33 cellular contexts compared by ENCODE assay signal in the genomic region with DNA sequence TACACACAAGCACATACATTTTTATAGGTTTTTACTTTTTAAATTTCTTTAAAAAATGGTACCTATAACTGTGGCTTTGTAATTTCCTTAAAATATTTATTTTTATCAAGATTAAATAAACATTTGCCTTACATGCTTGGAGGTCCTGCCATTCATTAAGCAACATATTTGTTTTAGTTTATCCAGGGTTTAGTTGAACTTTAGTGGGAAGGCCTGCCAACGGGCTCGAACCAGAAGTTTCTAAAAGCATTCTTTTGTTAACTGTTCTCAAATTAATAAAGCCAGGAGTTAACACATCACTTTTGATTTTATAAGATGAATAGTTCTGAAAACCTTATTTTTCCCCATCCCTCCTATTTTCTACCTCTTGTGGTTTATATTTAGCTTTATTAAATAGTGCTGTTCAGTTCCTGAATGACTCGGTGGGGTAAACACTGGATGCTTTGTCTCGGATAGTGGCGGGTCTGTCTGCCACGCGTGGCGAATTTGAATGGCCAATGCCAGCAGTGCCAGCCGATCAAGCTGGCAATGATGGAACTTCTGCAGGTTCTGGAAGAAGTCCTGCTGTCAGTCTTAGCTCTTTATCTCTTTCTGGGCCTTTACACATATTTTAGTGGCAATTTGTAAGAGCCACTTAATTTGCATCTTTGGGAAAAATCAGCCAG. TPM values are rescaled to one million over a fixed set of nuclear protein-coding genes. Genes with fewer than 3 reads are reported as not detected.
DNase-seq lines count a peak whose midpoint lies in the region; ATAC-seq, FAIRE-seq and TF ChIP-seq lines count a peak whose summit lies in the region.
"Had no signal": no experiment of that assay in that cellular context is flagged by ENCODE, and none has a peak within 500 bp of the region (broad histone marks: within the 10 kb centered on the region; RNA-seq: fewer than 3 reads in every experiment).

No MANE protein-coding gene starts in this region.

- intact Hi-C loops in CD4-positive, alpha-beta T cell (cut with DNase I, micrococcal nuclease) = no loop called here

- POLR2A ChIA-PET in CD4-positive, alpha-beta T cell (lab: Charles Lee) = no interaction called here

- H4K20me1 ChIP-seq in hepatocyte (ENCODE audit: insufficient read depth, poor library complexity, severe bottlenecking) = no peaks in the 10 kb centered on the region

- no peaks in the 10 kb centered on the region for H3K9me3 ChIP-seq in hepatocyte (ENCODE audit: low read depth)
- H3K9me3 ChIP-seq in CD4-positive, alpha-beta T cell (ENCODE audit: control insufficient read depth, low read length) = no peaks in the 10 kb centered on the region
- H3K9me3 ChIP-seq: prostate gland, vagina had no signal

- no peak overlapping the region for H3K4me3 ChIP-seq in hepatocyte
- H3K4me3 ChIP-seq: cardiac muscle cell, K562, prostate gland, vagina had no signal

- H3K27ac ChIP-seq in angular gyrus (ENCODE audit: low read depth, low read length) (peak overlapping the region; percentile 66), hepatocyte (peak overlapping the region; percentile 40)
- no peak overlapping the region for H3K27ac ChIP-seq in CD4-positive, alpha-beta T cell (ENCODE audit: low read depth, low read length)
- H3K27ac ChIP-seq: cardiac muscle cell, prostate gland, vagina had no signal

- no peaks in the 10 kb centered on the region for H3K36me3 ChIP-seq in hepatocyte (replicated peaks; ENCODE audit: insufficient read depth, low read depth)
- H3K36me3 ChIP-seq: prostate gland had no signal

- no peak overlapping the region for H3K4me2 ChIP-seq in hepatocyte

- 78% methylated on average over 9 of the region's 9 CpGs for WGBS in hepatocyte (ENCODE audit: low lambda C conversion rate, missing lambda C conversion rate)

- H3K9me2 ChIP-seq in hepatocyte (replicated peaks; ENCODE audit: insufficient read depth) = no peaks in the 10 kb centered on the region

- TF ChIP-seq CTCF in hepatocyte (IDR thresholded peaks at IDR 0.05; ENCODE audit: poor library complexity) = no peak
- no peak for TF ChIP-seq CTCF in CD4-positive, alpha-beta T cell (IDR thresholded peaks at IDR 0.05)

- H3K27me3 Mint-ChIP-seq in CD4-positive, alpha-beta T cell = no peaks in the 10 kb centered on the region
- no peaks in the 10 kb centered on the region for H3K27me3 Mint-ChIP-seq in natural killer cell treated with Interleukin-12 subunit alpha and Interleukin-12 subunit beta and Interleukin-15 and Interleukin-18, amount 100 ng/mL, for 72 hours

- FAIRE-seq in GM12891 (lab: Jason Lieb, UNC) = no peak
- FAIRE-seq: endometrium, GM18507, K562, RCC 7860 had no signal

- no peaks in the 10 kb centered on the region for H3K79me2 ChIP-seq in hepatocyte

- no peak overlapping the region for H3K27ac Mint-ChIP-seq in CD4-positive, alpha-beta T cell
- H3K27ac Mint-ChIP-seq in natural killer cell treated with Interleukin-12 subunit alpha and Interleukin-12 subunit beta and Interleukin-15 and Interleukin-18, amount 100 ng/mL, for 72 hours = no peak overlapping the region
- H3K27ac Mint-ChIP-seq: activated T-helper 1 cell treated with anti-CD3 and anti-CD28 coated beads, Interleukin-12 subunit alpha, Interleukin-12 subunit beta, Interleukin-2, Interleukin-4 antibody, amounts not matched to agents 30 ng/mL and 10 ng/mL and 1 ng/mL, durations not matched to agents 14 hours and 24 hours and 36 hours had no signal

- H3K4me1 Mint-ChIP-seq in CD4-positive, alpha-beta T cell (ENCODE audit: low read depth) = no peaks in the 10 kb centered on the region
- H3K4me1 Mint-ChIP-seq in natural killer cell treated with Interleukin-12 subunit alpha and Interleukin-12 subunit beta and Interleukin-15 and Interleukin-18, amount 100 ng/mL, for 72 hours (ENCODE audit: low read depth in 2 of 2) = peaks cover 15 to 22% of the 10 kb centered on the region in 2 donors

- H3K9me3 Mint-ChIP-seq in CD4-positive, alpha-beta T cell = no peaks in the 10 kb centered on the region
- no peaks in the 10 kb centered on the region for H3K9me3 Mint-ChIP-seq in natural killer cell treated with Interleukin-12 subunit alpha and Interleukin-12 subunit beta and Interleukin-15 and Interleukin-18, amount 100 ng/mL, for 72 hours
- H3K9me3 Mint-ChIP-seq: activated T-helper 1 cell treated with anti-CD3 and anti-CD28 coated beads, Interleukin-12 subunit alpha, Interleukin-12 subunit beta, Interleukin-2, Interleukin-4 antibody, amounts not matched to agents 30 ng/mL and 10 ng/mL and 1 ng/mL, durations not matched to agents 14 hours and 24 hours and 36 hours; neural crest cell; WTC11 had no signal

- H3K4me1 ChIP-seq in hepatocyte (ENCODE audit: insufficient read depth) = no peaks in the 10 kb centered on the region
- H3K4me1 ChIP-seq: prostate gland, vagina had no signal

- CTCF ChIA-PET in CD4-positive, alpha-beta T cell (lab: Charles Lee) = no interaction called here

- TF ChIP-seq POLR2A in GM12891 (IDR thresholded peaks at IDR 0.05; ENCODE audit: low read depth, low read length) = no peak

- no peak overlapping the region for H2AFZ ChIP-seq in hepatocyte

- no peaks in the 10 kb centered on the region for H3K27me3 ChIP-seq in hepatocyte
- H3K27me3 ChIP-seq in CD4-positive, alpha-beta T cell (ENCODE audit: control insufficient read depth, insufficient read depth, low read length) = no peaks in the 10 kb centered on the region
- H3K27me3 ChIP-seq: cardiac muscle cell, vagina had no signal

- peaks cover 70% of the 10 kb centered on the region for H3K36me3 Mint-ChIP-seq in CD4-positive, alpha-beta T cell (ENCODE audit: low read depth)
- peaks cover 4% of the 10 kb centered on the region for H3K36me3 Mint-ChIP-seq in natural killer cell treated with Interleukin-12 subunit alpha and Interleukin-12 subunit beta and Interleukin-15 and Interleukin-18, amount 100 ng/mL, for 72 hours

- H3K4me3 Mint-ChIP-seq in CD4-positive, alpha-beta T cell = no peak overlapping the region
- H3K4me3 Mint-ChIP-seq in natural killer cell treated with Interleukin-12 subunit alpha and Interleukin-12 subunit beta and Interleukin-15 and Interleukin-18, amount 100 ng/mL, for 72 hours = no peak overlapping the region
- H3K4me3 Mint-ChIP-seq: activated T-helper 1 cell treated with anti-CD3 and anti-CD28 coated beads, Interleukin-12 subunit alpha, Interleukin-12 subunit beta, Interleukin-2, Interleukin-4 antibody, amounts not matched to agents 30 ng/mL and 10 ng/mL and 1 ng/mL, durations not matched to agents 14 hours and 24 hours and 36 hours; neural crest cell; WTC11 had no signal

- ATAC-seq in CD4-positive, alpha-beta T cell (ENCODE audit: poor library complexity) = no peak
- no peak for ATAC-seq in natural killer cell treated with Interleukin-12 subunit alpha and Interleukin-12 subunit beta and Interleukin-15 and Interleukin-18, amount 100 ng/mL, for 72 hours
- ATAC-seq: HCT116, K562, WTC11 had no signal

- peak; percentile 86 for DNase-seq in Ammon's horn (ENCODE audit: low spot score)
- DNase-seq in hepatocyte (ENCODE audit: low spot score) = no peak
- DNase-seq in nucleus accumbens (lab: John Stamatoyannopoulos, UW) = peak in 44 of 56 donors; percentile 28 to 84 (median 64)
- DNase-seq in CD4-positive, alpha-beta T cell = no peak
- no peak for DNase-seq in natural killer cell treated with Interleukin-12 subunit alpha and Interleukin-12 subunit beta and Interleukin-15 and Interleukin-18, amount 100 ng/mL, for 72 hours (ENCODE audit: low spot score)
- DNase-seq in NCI-H446 treated with DMSO at 0.1 percent for 48 hours (lab: John Stamatoyannopoulos, UW) = no peak
- no peak for DNase-seq in GM12891 (ENCODE audit: insufficient read length, low spot score)
- DNase-seq: activated CD4-positive, alpha-beta T cell treated with anti-CD3 and anti-CD28 coated beads, Interleukin-2, amount 50 U/mL, for 4 hours; activated naive CD4-positive, alpha-beta T cell treated with anti-CD3 and anti-CD28 coated beads, Interleukin-2, amount 50 U/mL, for 16 hours; AML-193; aorta; DMS79; kidney glomerular epithelial cell; NCI-H1092 treated with DMSO at 0.1 percent for 48 hours; NCI-H187 treated with DMSO at 0.1 percent for 48 hours; NCI-H2171 treated with DMSO at 0.1 percent for 48 hours; NCI-H69; stimulated activated naive CD4-positive, alpha-beta T cell treated with Interleukin-2 at 50 U/mL for 16 hours had no signal

TF ChIP-seq in GM12891, 5 proteins besides CTCF, POLR2A, EP300 and RAD21:
- TF ChIP-seq POLR2AphosphoS5 (IDR thresholded peaks at IDR 0.05; ENCODE audit: low read depth, low read length) (no peak), SPI1 (IDR thresholded peaks at IDR 0.05; ENCODE audit: low read depth, low read length) (no peak), TAF1 (IDR thresholded peaks at IDR 0.05; ENCODE audit: low read depth, low read length) (no peak), POU2F2 (IDR thresholded peaks at IDR 0.05; ENCODE audit: low read depth, low read length) (no peak), PAX5 (IDR thresholded peaks at IDR 0.05; ENCODE audit: insufficient read depth, low read length, severe bottlenecking) (no peak)

RNA-seq across cellular contexts. Expression of a gene that starts 32.2 kb away (rescaled TPM):
- total RNA-seq in hepatocyte = 98.3 and 99.8 TPM in 2 replicates
- 36.3 and 42.7 TPM in 2 replicates for polyA plus RNA-seq in hepatocyte
- 10 to 100 TPM; 59.7 to 61.9 TPM for total RNA-seq in CD4-positive, alpha-beta T cell
- 10 to 100 TPM; 15.4 to 17.5 TPM for total RNA-seq in natural killer cell treated with Interleukin-12 subunit alpha and Interleukin-12 subunit beta and Interleukin-15 and Interleukin-18, amount 100 ng/mL, for 72 hours
- 12.4 TPM for polyA plus RNA-seq in GM12891 (2012; ENCODE audit: low read depth, missing spikeins)

RNA-seq across cellular contexts. Expression of a gene that starts 33.1 kb away (rescaled TPM):
- 175 and 203 TPM in 2 replicates for total RNA-seq in hepatocyte
- 193 and 194 TPM in 2 replicates for polyA plus RNA-seq in hepatocyte
- total RNA-seq in CD4-positive, alpha-beta T cell = 10 to 100 TPM; 89.7 to 93.2 TPM
- 10 to 100 TPM; 94.2 to 96.1 TPM for total RNA-seq in natural killer cell treated with Interleukin-12 subunit alpha and Interleukin-12 subunit beta and Interleukin-15 and Interleukin-18, amount 100 ng/mL, for 72 hours
- polyA plus RNA-seq in GM12891 (2012; ENCODE audit: low read depth, missing spikeins) = 109 TPM

RNA-seq across cellular contexts. Expression of a gene that starts 56.2 kb away (rescaled TPM):
- total RNA-seq in hepatocyte = 2.9 and 9.0 TPM in 2 replicates
- polyA plus RNA-seq in hepatocyte = 27.5 and 30.4 TPM in 2 replicates
- total RNA-seq in CD4-positive, alpha-beta T cell = not detected
- 1 to 10 TPM; 1.1 to 1.4 TPM for total RNA-seq in natural killer cell treated with Interleukin-12 subunit alpha and Interleukin-12 subunit beta and Interleukin-15 and Interleukin-18, amount 100 ng/mL, for 72 hours
- polyA plus RNA-seq in GM12891 (2012; ENCODE audit: low read depth, missing spikeins) = 0.17 TPM
- total RNA-seq: HT-29, K562, lung microvascular endothelial cell, M059J had no signal
- polyA plus RNA-seq: K562 had no signal

Comparison
In these comparisons a context has a peak if more than half of its experiments do, and no peak if none do; other contexts are left out.
1. DNase-seq: peak in Ammon's horn (single experiment) and nucleus accumbens (44 of 56); none in hepatocyte (single experiment), CD4-positive, alpha-beta T cell (0 of 10), natural killer cell treated with Interleukin-12 subunit alpha and Interleukin-12 subunit beta and Interleukin-15 and Interleukin-18, amount 100 ng/mL, for 72 hours (single experiment), NCI-H446 treated with DMSO at 0.1 percent for 48 hours (single experiment) and GM12891 (single experiment).